1 cellular context compared by ENCODE assay signal in genomic region chr1:40944841-40945430, GRCh38.
TF ChIP-seq lines count a peak whose summit lies in the region.

No MANE protein-coding gene starts in this region.

TF ChIP-seq in HepG2, 621 proteins besides CTCF, POLR2A, EP300 and RAD21 (continues in another document):
- TF ChIP-seq ZBTB33 (CRISPR knock-in tag; IDR thresholded peaks at IDR 0.05) (no peak), ELF1 (CRISPR knock-in tag; IDR thresholded peaks at IDR 0.05) (no peak), TCF7 (IDR thresholded peaks at IDR 0.05; ENCODE audit: low read depth) (no peak), FOXP1 (IDR thresholded peaks at IDR 0.05) (no peak), FOXP1 (CRISPR knock-in tag; IDR thresholded peaks at IDR 0.05) (peak; percentile 52; the same call in 1 of the 2 replicates), NFE2L2 (IDR thresholded peaks at IDR 0.05; ENCODE audit: low read length) (no peak), AFF4 (CRISPR knock-in tag; IDR thresholded peaks at IDR 0.05) (no peak), CSRNP2 (CRISPR knock-in tag; conservative IDR thresholded peaks at IDR 0.05; ENCODE audit: low read depth) (no peak), FOXK1 (CRISPR knock-in tag; IDR thresholded peaks at IDR 0.05; ENCODE audit: borderline replicate concordance, low read depth) (peak; percentile 22; the same call in 1 of the 2 replicates), ZNF670 (CRISPR knock-in tag; IDR thresholded peaks at IDR 0.05; ENCODE audit: borderline replicate concordance) (no peak), PHF8 (CRISPR knock-in tag; IDR thresholded peaks at IDR 0.05) (no peak; the same call in 1 of the 2 replicates), SOX13 (IDR thresholded peaks at IDR 0.05) (no peak), SOX13 (CRISPR knock-in tag; conservative IDR thresholded peaks at IDR 0.05 in 1 of 2, IDR thresholded peaks at IDR 0.05 in 1 of 2) (peak in 1 of 2 experiments; percentile 76; a peak in 2 of 4 replicates), ZNF768 (CRISPR knock-in tag; IDR thresholded peaks at IDR 0.05) (no peak), ARID3A (IDR thresholded peaks at IDR 0.05; ENCODE audit: low read depth, low read length) (peak; percentile 41; the same call in 1 of the 2 replicates), ZGPAT (CRISPR knock-in tag; IDR thresholded peaks at IDR 0.05) (no peak), ATF2 (CRISPR knock-in tag; IDR thresholded peaks at IDR 0.05) (peak; percentile 22; the same call in 1 of the 2 replicates), KDM2A (CRISPR knock-in tag; IDR thresholded peaks at IDR 0.05; ENCODE audit: borderline replicate concordance, low read depth) (no peak), SOX5 (CRISPR knock-in tag; IDR thresholded peaks at IDR 0.05; ENCODE audit: borderline replicate concordance) (peak; percentile 70), ZFP36L2 (CRISPR knock-in tag; IDR thresholded peaks at IDR 0.05) (no peak), ATF5 (CRISPR knock-in tag; IDR thresholded peaks at IDR 0.05; ENCODE audit: low read depth) (no peak), SP5 (CRISPR knock-in tag; IDR thresholded peaks at IDR 0.05; ENCODE audit: borderline replicate concordance, low read depth) (no peak), ZNF761 (CRISPR knock-in tag; conservative IDR thresholded peaks at IDR 0.05) (no peak), ZNF749 (CRISPR knock-in tag; IDR thresholded peaks at IDR 0.05; ENCODE audit: borderline replicate concordance) (no peak), MAFK (conservative IDR thresholded peaks at IDR 0.05 in 1 of 2, IDR thresholded peaks at IDR 0.05 in 1 of 2; ENCODE audit: low read length in 2 of 2) (no peak), ZFP37 (CRISPR knock-in tag; IDR thresholded peaks at IDR 0.05; ENCODE audit: borderline replicate concordance) (no peak), IRF2 (CRISPR knock-in tag; IDR thresholded peaks at IDR 0.05) (0 out of 2 replicates have a peak, but pooled peaks have one; percentile 29), ZSCAN9 (CRISPR knock-in tag; IDR thresholded peaks at IDR 0.05; ENCODE audit: borderline replicate concordance) (no peak), HIC2 (CRISPR knock-in tag; IDR thresholded peaks at IDR 0.05; ENCODE audit: low read depth) (no peak), GLMP (CRISPR knock-in tag; IDR thresholded peaks at IDR 0.05; ENCODE audit: borderline replicate concordance) (no peak), RFX5 (IDR thresholded peaks at IDR 0.05; ENCODE audit: low read depth, low read length) (no peak), ZNF672 (CRISPR knock-in tag; IDR thresholded peaks at IDR 0.05) (no peak), YEATS4 (CRISPR knock-in tag; IDR thresholded peaks at IDR 0.05; ENCODE audit: borderline replicate concordance) (no peak), ZNF784 (CRISPR knock-in tag; IDR thresholded peaks at IDR 0.05; ENCODE audit: borderline replicate concordance) (no peak), HNF4A (CRISPR knock-in tag; IDR thresholded peaks at IDR 0.05) (peak; percentile 67), HMGXB4 (CRISPR knock-in tag; IDR thresholded peaks at IDR 0.05; ENCODE audit: borderline replicate concordance in 1 of 2, low read depth in 1 of 2) (no peak), POLR2AphosphoS5 (IDR thresholded peaks at IDR 0.05; ENCODE audit: low read depth, low read length) (no peak), ZNF282 (IDR thresholded peaks at IDR 0.05; ENCODE audit: partially characterized antibody) (no peak), ZNF605 (CRISPR knock-in tag; IDR thresholded peaks at IDR 0.05) (no peak), ZNF230 (CRISPR knock-in tag; IDR thresholded peaks at IDR 0.05) (no peak), ZNF451 (CRISPR knock-in tag; IDR thresholded peaks at IDR 0.05) (no peak), ZNF883 (CRISPR knock-in tag; IDR thresholded peaks at IDR 0.05; ENCODE audit: not compliant biosample characterization) (no peak), HNRNPUL1 (IDR thresholded peaks at IDR 0.05; ENCODE audit: low read depth, low read length) (no peak), PTBP1 (IDR thresholded peaks at IDR 0.05; ENCODE audit: low read depth, low read length, poor library complexity, severe bottlenecking) (no peak), ZNF296 (CRISPR knock-in tag; conservative IDR thresholded peaks at IDR 0.05) (no peak)
